ENCODE assay signal across 27 cellular contexts in the genomic region with DNA sequence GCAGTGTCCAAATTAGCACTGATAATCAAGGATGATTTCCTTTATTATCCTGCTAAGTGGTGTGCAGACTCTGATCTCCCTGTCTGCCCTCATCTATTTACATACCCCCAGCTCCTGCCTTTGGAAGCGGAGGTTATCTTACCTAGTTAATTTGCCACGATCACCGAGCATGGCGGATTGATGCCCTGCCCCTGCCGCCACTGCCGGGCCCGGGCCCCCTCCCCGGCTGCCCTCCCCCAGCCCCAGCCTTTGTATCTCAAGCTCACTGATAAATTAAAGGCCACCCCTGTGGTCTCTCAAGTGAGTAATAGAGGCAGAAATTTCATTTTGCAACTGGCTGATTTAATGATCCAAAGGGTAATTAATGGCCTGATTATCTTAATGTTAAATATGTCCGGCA.
"Had no signal": no experiment of that assay in that cellular context is flagged by ENCODE, and none has a peak within 500 bp of the region (broad histone marks: within the 10 kb centered on the region; RNA-seq: fewer than 3 reads in every experiment).

No MANE protein-coding gene starts in this region.

- H3K4me2 ChIP-seq: smooth muscle cell had no signal

- H3K9me3 ChIP-seq: lower lobe of right lung, sigmoid colon, testis, vagina had no signal

- H3K4me1 ChIP-seq: lower lobe of right lung, testis had no signal

- H3K4me1 Mint-ChIP-seq: stimulated activated memory B cell treated with anti-CD40 and anti-IgM and Interleukin-4, amounts not matched to agents 10 μg/mL and 1 μg/mL and 100 μg/mL, for 72 hours had no signal

- H3K27me3 ChIP-seq: brain microvascular endothelial cell, foreskin keratinocyte, sigmoid colon, testis, vagina had no signal

- H3K4me3 Mint-ChIP-seq: activated CD4-positive, alpha-beta T cell treated with anti-CD3 and anti-CD28 coated beads for 36 hours; activated T-cell treated with anti-CD3 and anti-CD28 coated beads, Interleukin-2, amount 50 U/mL, for 24 hours; activated T-helper 17 cell treated with anti-CD3 and anti-CD28 coated beads, Interleukin-2, amount 50 U/mL, for 72 hours; dendritic cell treated with granulocyte-macrophage colony-stimulating factor and Interleukin-4, amounts not matched to agents 40 ng/mL and 50 ng/mL, for 4 days; naive thymus-derived CD4-positive, alpha-beta T cell; stimulated activated memory B cell treated with anti-CD40 and anti-IgM and Interleukin-4, amounts not matched to agents 10 μg/mL and 1 μg/mL and 100 μg/mL, for 72 hours had no signal

- H3K27ac Mint-ChIP-seq: activated CD4-positive, alpha-beta T cell treated with anti-CD3 and anti-CD28 coated beads for 36 hours; activated naive CD4-positive, alpha-beta T cell treated with anti-CD3 and anti-CD28 coated beads, Interleukin-2, amount 50 U/mL, for 72 hours; activated T-cell treated with anti-CD3 and anti-CD28 coated beads, Interleukin-2, amount 50 U/mL, for 24 hours; activated T-helper 17 cell treated with anti-CD3 and anti-CD28 coated beads, Interleukin-2, amount 50 U/mL, for 72 hours; dendritic cell treated with granulocyte-macrophage colony-stimulating factor and Interleukin-4, amounts not matched to agents 40 ng/mL and 50 ng/mL, for 4 days; naive thymus-derived CD4-positive, alpha-beta T cell; stimulated activated memory B cell treated with anti-CD40 and anti-IgM and Interleukin-4, amounts not matched to agents 10 μg/mL and 1 μg/mL and 100 μg/mL, for 72 hours had no signal

- H3K27ac ChIP-seq: brain microvascular endothelial cell, foreskin keratinocyte, lower lobe of right lung, sigmoid colon, testis, vagina had no signal

- H3K36me3 ChIP-seq: brain microvascular endothelial cell, vagina had no signal

- H3K36me3 Mint-ChIP-seq: stimulated activated memory B cell treated with anti-CD40 and anti-IgM and Interleukin-4, amounts not matched to agents 10 μg/mL and 1 μg/mL and 100 μg/mL, for 72 hours had no signal

- H3K4me3 ChIP-seq: lower lobe of right lung, sigmoid colon, smooth muscle cell, testis, vagina had no signal

- DNase-seq: activated CD4-positive, alpha-beta T cell treated with anti-CD3 and anti-CD28 coated beads for 36 hours; activated CD4-positive, alpha-beta T cell treated with anti-CD3 and anti-CD28 coated beads, Interleukin-2, amount 50 U/mL, for 4 hours; activated CD8-positive, alpha-beta memory T cell treated with anti-CD3 and anti-CD28 coated beads for 24 hours; activated CD8-positive, alpha-beta memory T cell treated with anti-CD3 and anti-CD28 coated beads, Interleukin-2, amount 50 U/mL, for 4 hours; activated T-cell treated with anti-CD3 and anti-CD28 coated beads, Interleukin-2, amount 50 U/mL, for 24 hours; aorta; brain microvascular endothelial cell; caudate nucleus; effector CD4-positive, alpha-beta T cell; erythroblast; foreskin keratinocyte; hypothalamus; islet precursor cell; left colon; lower lobe of right lung; mesendoderm; naive thymus-derived CD4-positive, alpha-beta T cell; sigmoid colon; stimulated activated CD4-positive, alpha-beta T cell treated with anti-CD3 and anti-CD28 coated beads, Interleukin-15, amount 100 ng/mL, for 24 hours; testis; trophoblast cell had no signal

- ATAC-seq: activated CD4-positive, alpha-beta T cell treated with anti-CD3 and anti-CD28 coated beads for 36 hours; activated naive CD4-positive, alpha-beta T cell treated with anti-CD3 and anti-CD28 coated beads, Interleukin-2, amount 50 U/mL, for 72 hours; activated T-helper 17 cell treated with anti-CD3 and anti-CD28 coated beads, Interleukin-2, amount 50 U/mL, for 72 hours; foreskin keratinocyte; lower lobe of right lung; naive thymus-derived CD4-positive, alpha-beta T cell; stimulated activated memory B cell treated with anti-CD40 and anti-IgM and Interleukin-4, amounts not matched to agents 10 μg/mL and 1 μg/mL and 100 μg/mL, for 72 hours had no signal
